1 cellular context compared by ENCODE assay signal in genomic region chr6:56692586-56693245, GRCh38.
TF ChIP-seq lines count a peak whose summit lies in the region.

No MANE protein-coding gene starts in this region.

TF ChIP-seq in HepG2, 621 proteins besides CTCF, POLR2A, EP300 and RAD21 (continued from another document and continues in another):
- TF ChIP-seq FOXP4 (CRISPR knock-in tag; IDR thresholded peaks at IDR 0.05) (peak; percentile 35; the same call in 1 of the 2 replicates), RXRB (CRISPR knock-in tag; IDR thresholded peaks at IDR 0.05; ENCODE audit: borderline replicate concordance) (peak; percentile 49; the same call in 1 of the 2 replicates), ZNF274 (CRISPR knock-in tag; IDR thresholded peaks at IDR 0.05) (no peak), HMG20A (CRISPR knock-in tag; IDR thresholded peaks at IDR 0.05; ENCODE audit: borderline replicate concordance) (0 out of 2 replicates have a peak, but pooled peaks have one; percentile 47), DNMT3B (CRISPR knock-in tag; conservative IDR thresholded peaks at IDR 0.05) (no peak), NFYB (CRISPR knock-in tag; IDR thresholded peaks at IDR 0.05) (no peak), NCOR1 (IDR thresholded peaks at IDR 0.05; ENCODE audit: borderline replicate concordance, low read length) (no peak), ZBTB25 (CRISPR knock-in tag; IDR thresholded peaks at IDR 0.05) (peak; percentile 17; the same call in 1 of the 2 replicates), PHF21A (CRISPR knock-in tag; IDR thresholded peaks at IDR 0.05) (no peak), PLSCR1 (CRISPR knock-in tag; IDR thresholded peaks at IDR 0.05; ENCODE audit: borderline replicate concordance) (no peak), IKZF4 (CRISPR knock-in tag; IDR thresholded peaks at IDR 0.05; ENCODE audit: borderline replicate concordance, low read depth, not compliant biosample characterization) (peak; percentile 34), SNRNP70 (IDR thresholded peaks at IDR 0.05; ENCODE audit: low read depth, low read length) (no peak), KLF15 (CRISPR knock-in tag; IDR thresholded peaks at IDR 0.05; ENCODE audit: borderline replicate concordance) (no peak), BRCA1 (CRISPR knock-in tag; IDR thresholded peaks at IDR 0.05) (0 out of 2 replicates have a peak, but pooled peaks have one; percentile 19), ATM (IDR thresholded peaks at IDR 0.05; ENCODE audit: borderline replicate concordance) (no peak), RORA (CRISPR knock-in tag; IDR thresholded peaks at IDR 0.05) (no peak), SKIL (CRISPR knock-in tag; IDR thresholded peaks at IDR 0.05; ENCODE audit: borderline replicate concordance) (no peak), ZKSCAN8 (CRISPR knock-in tag; IDR thresholded peaks at IDR 0.05; ENCODE audit: borderline replicate concordance) (no peak), SAP130 (CRISPR knock-in tag; IDR thresholded peaks at IDR 0.05; ENCODE audit: low read depth) (peak; percentile 67), CREM (IDR thresholded peaks at IDR 0.05) (no peak), CREM (CRISPR knock-in tag; IDR thresholded peaks at IDR 0.05) (no peak), ZKSCAN1 (IDR thresholded peaks at IDR 0.05; ENCODE audit: low read length) (peak; percentile 70), ZGPAT (CRISPR knock-in tag; IDR thresholded peaks at IDR 0.05) (no peak; the same call in 1 of the 2 replicates), PATZ1 (CRISPR knock-in tag; IDR thresholded peaks at IDR 0.05) (no peak), ZNF747 (CRISPR knock-in tag; IDR thresholded peaks at IDR 0.05; ENCODE audit: borderline replicate concordance) (0 out of 2 replicates have a peak, but pooled peaks have one; percentile 33), ZNF710 (CRISPR knock-in tag; IDR thresholded peaks at IDR 0.05; ENCODE audit: borderline replicate concordance) (no peak), ZNF543 (CRISPR knock-in tag; IDR thresholded peaks at IDR 0.05) (no peak), ARNTL (CRISPR knock-in tag; IDR thresholded peaks at IDR 0.05) (peak; percentile 22; the same call in 1 of the 2 replicates), EED (CRISPR knock-in tag; IDR thresholded peaks at IDR 0.05) (no peak), ZNF44 (CRISPR knock-in tag; IDR thresholded peaks at IDR 0.05) (peak; percentile 66; the same call in 1 of the 2 replicates), DMAP1 (CRISPR knock-in tag; IDR thresholded peaks at IDR 0.05) (peak; percentile 58; the same call in 1 of the 2 replicates), WIZ (CRISPR knock-in tag; IDR thresholded peaks at IDR 0.05) (no peak), RBFOX2 (IDR thresholded peaks at IDR 0.05; ENCODE audit: low read depth, low read length) (0 out of 2 replicates have a peak, but pooled peaks have one; percentile 23), CHCHD3 (CRISPR knock-in tag; IDR thresholded peaks at IDR 0.05) (no peak), FOSL2 (CRISPR knock-in tag; IDR thresholded peaks at IDR 0.05) (0 out of 2 replicates have a peak, but pooled peaks have one; percentile 21), THAP7 (CRISPR knock-in tag; IDR thresholded peaks at IDR 0.05) (no peak), FOXA3 (CRISPR knock-in tag; IDR thresholded peaks at IDR 0.05) (peak; percentile 59; the same call in 1 of the 2 replicates), ZNF775 (CRISPR knock-in tag; IDR thresholded peaks at IDR 0.05; ENCODE audit: borderline replicate concordance) (no peak), CREB1 (IDR thresholded peaks at IDR 0.05) (no peak), CREB1 (CRISPR knock-in tag; IDR thresholded peaks at IDR 0.05) (0 out of 2 replicates have a peak, but pooled peaks have one; percentile 14), FOXO1 (CRISPR knock-in tag; IDR thresholded peaks at IDR 0.05) (no peak), TEAD3 (CRISPR knock-in tag; optimal IDR thresholded peaks at IDR 0.05; ENCODE audit: borderline replicate concordance) (peak; percentile 61), ZNF333 (CRISPR knock-in tag; IDR thresholded peaks at IDR 0.05; ENCODE audit: borderline replicate concordance) (no peak), ZNF782 (CRISPR knock-in tag; IDR thresholded peaks at IDR 0.05; ENCODE audit: borderline replicate concordance) (no peak), MYNN (CRISPR knock-in tag; IDR thresholded peaks at IDR 0.05; ENCODE audit: low read depth) (no peak)
